In the genomic region with DNA sequence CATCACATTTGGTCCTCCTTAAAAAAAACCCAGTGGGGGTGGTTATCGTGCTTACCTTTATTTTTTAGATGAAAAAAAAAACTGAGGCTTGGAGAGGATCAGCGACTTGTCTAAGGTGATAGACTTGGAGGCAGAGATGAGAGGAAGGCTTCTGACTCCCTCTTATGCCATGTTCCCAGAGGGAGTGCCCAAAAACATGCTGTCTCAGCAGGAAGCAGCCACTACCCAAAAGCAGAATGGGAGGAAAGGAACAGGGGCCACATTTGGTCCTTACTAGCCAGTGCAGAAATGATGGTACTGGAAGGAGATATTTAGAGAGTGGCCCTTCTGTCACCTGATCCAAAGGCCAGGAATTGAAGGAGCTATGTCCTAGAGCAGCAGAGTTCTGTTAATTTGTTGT, we compare ENCODE assay signal across 1 cellular context.
TF ChIP-seq lines count a peak whose summit lies in the region.

No MANE protein-coding gene starts in this region.

TF ChIP-seq in GM12878, 131 proteins besides CTCF, POLR2A, EP300 and RAD21:
- no peak for TF ChIP-seq MYB (IDR thresholded peaks at IDR 0.05; ENCODE audit: borderline replicate concordance, low read depth, low read length)
- no peak for TF ChIP-seq BRCA1 (IDR thresholded peaks at IDR 0.05; ENCODE audit: low read depth, low read length)
- TF ChIP-seq, protein P1, sequence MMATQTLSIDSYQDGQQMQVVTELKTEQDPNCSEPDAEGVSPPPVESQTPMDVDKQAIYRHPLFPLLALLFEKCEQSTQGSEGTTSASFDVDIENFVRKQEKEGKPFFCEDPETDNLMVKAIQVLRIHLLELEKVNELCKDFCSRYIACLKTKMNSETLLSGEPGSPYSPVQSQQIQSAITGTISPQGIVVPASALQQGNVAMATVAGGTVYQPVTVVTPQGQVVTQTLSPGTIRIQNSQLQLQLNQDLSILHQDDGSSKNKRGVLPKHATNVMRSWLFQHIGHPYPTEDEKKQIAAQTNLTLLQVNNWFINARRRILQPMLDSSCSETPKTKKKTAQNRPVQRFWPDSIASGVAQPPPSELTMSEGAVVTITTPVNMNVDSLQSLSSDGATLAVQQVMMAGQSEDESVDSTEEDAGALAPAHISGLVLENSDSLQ (IDR thresholded peaks at IDR 0.05): no peak
- TF ChIP-seq ZNF592 (IDR thresholded peaks at IDR 0.05): no peak
- no peak for TF ChIP-seq SIX5 (IDR thresholded peaks at IDR 0.05; ENCODE audit: low read depth, low read length, severe bottlenecking)
- TF ChIP-seq, protein P2, sequence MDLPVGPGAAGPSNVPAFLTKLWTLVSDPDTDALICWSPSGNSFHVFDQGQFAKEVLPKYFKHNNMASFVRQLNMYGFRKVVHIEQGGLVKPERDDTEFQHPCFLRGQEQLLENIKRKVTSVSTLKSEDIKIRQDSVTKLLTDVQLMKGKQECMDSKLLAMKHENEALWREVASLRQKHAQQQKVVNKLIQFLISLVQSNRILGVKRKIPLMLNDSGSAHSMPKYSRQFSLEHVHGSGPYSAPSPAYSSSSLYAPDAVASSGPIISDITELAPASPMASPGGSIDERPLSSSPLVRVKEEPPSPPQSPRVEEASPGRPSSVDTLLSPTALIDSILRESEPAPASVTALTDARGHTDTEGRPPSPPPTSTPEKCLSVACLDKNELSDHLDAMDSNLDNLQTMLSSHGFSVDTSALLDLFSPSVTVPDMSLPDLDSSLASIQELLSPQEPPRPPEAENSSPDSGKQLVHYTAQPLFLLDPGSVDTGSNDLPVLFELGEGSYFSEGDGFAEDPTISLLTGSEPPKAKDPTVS (IDR thresholded peaks at IDR 0.05; ENCODE audit: low read depth, low read length): no peak
- no peak for TF ChIP-seq TARDBP (IDR thresholded peaks at IDR 0.05; ENCODE audit: borderline replicate concordance)
- no peak for TF ChIP-seq CREM (IDR thresholded peaks at IDR 0.05; ENCODE audit: low read depth)
- TF ChIP-seq ZBED1 (IDR thresholded peaks at IDR 0.05; ENCODE audit: borderline replicate concordance): no peak
- no peak for TF ChIP-seq ASH2L (IDR thresholded peaks at IDR 0.05; ENCODE audit: borderline replicate concordance, low read depth)
- TF ChIP-seq CEBPZ (IDR thresholded peaks at IDR 0.05; ENCODE audit: low read depth, low read length): no peak
- no peak for TF ChIP-seq SMAD1 (IDR thresholded peaks at IDR 0.05; ENCODE audit: low read depth, partially characterized antibody)
- no peak for TF ChIP-seq YY1 (IDR thresholded peaks at IDR 0.05; ENCODE audit: low read depth, low read length)
